1 cellular context compared by ENCODE assay signal in genomic region chr7:6639032-6639431, GRCh38.
TF ChIP-seq lines count a peak whose summit lies in the region.

No MANE protein-coding gene starts in this region.

TF ChIP-seq in SK-N-SH, 30 proteins besides CTCF, POLR2A, EP300 and RAD21 (continued from another document):
- TF ChIP-seq USF1 (IDR thresholded peaks at IDR 0.05; ENCODE audit: borderline replicate concordance, low read depth), result no peak
